1 cellular context compared by ENCODE assay signal in the genomic region with DNA sequence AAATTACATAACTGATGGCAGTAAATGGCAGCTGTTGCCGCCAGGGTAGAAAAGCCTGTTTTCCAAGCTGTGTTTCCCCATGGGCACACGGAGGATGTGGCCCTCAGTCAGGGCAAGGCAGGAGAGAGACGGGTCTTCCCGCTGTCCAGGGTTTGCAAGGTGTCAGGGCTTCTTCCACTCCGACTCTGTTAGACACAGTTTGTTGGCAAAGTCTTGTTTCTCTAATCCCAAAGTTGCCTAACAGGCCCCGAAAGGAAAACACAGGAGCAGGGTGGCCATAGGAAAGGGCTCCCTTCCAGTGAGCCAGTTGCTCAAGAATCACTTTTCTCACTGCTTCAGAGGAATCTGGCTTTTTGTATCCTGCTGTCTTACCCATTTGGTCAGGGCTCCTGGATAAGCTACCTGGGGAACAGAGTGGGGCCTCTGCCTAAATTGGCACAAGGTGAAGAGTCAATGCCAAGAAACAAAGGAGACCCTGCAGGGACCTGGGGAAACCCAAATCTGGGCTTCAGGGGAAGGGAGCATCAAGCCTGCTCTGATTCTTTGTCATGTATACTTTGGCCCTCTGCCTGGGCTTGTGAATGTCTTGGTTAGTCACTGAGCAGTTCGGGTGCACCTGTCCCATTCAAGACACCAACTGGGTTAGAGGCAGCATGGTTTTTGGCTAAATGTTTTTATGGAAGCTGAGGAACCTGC.
TF ChIP-seq lines count a peak whose summit lies in the region.

No MANE protein-coding gene starts in this region.

TF ChIP-seq in H1, 55 proteins besides CTCF, POLR2A, EP300 and RAD21:
- TF ChIP-seq JUN (IDR thresholded peaks at IDR 0.05; ENCODE audit: low read depth, low read length) (no peak), RNF2 (IDR thresholded peaks at IDR 0.05; ENCODE audit: borderline replicate concordance, low read depth, low read length, missing control alignments, poor library complexity, severe bottlenecking) (no peak), TAF7 (optimal IDR thresholded peaks at IDR 0.05; ENCODE audit: borderline replicate concordance, low read depth, low read length) (no peak), MAFK (IDR thresholded peaks at IDR 0.05; ENCODE audit: low read depth, low read length) (no peak), CREB1 (IDR thresholded peaks at IDR 0.05) (no peak), CHD2 (IDR thresholded peaks at IDR 0.05; ENCODE audit: low read length) (no peak), HDAC2 (IDR thresholded peaks at IDR 0.05; ENCODE audit: borderline replicate concordance in 1 of 2, low read depth in 2 of 2, low read length in 2 of 2) (0 out of 4 replicates have a peak, but pooled peaks of 1 of the 2 experiments have one; percentile 50), YY1 (IDR thresholded peaks at IDR 0.05; ENCODE audit: low read depth, low read length) (no peak), PHF8 (conservative IDR thresholded peaks at IDR 0.05; ENCODE audit: low read depth, low read length) (no peak), TAF1 (IDR thresholded peaks at IDR 0.05; ENCODE audit: low read depth, low read length) (peak; percentile 25; the same call in 1 of the 2 replicates), SAP30 (IDR thresholded peaks at IDR 0.05; ENCODE audit: insufficient read depth, insufficient replicate concordance, low read length) (no peak), KDM1A (IDR thresholded peaks at IDR 0.05; ENCODE audit: borderline replicate concordance, low read length) (no peak), TCF12 (IDR thresholded peaks at IDR 0.05; ENCODE audit: low read depth, low read length) (0 out of 2 replicates have a peak, but pooled peaks have one; percentile 58), CEBPB (IDR thresholded peaks at IDR 0.05; ENCODE audit: low read depth, low read length) (0 out of 2 replicates have a peak, but pooled peaks have one; percentile 14), KDM4A (IDR thresholded peaks at IDR 0.05; ENCODE audit: low read depth, low read length, severe bottlenecking) (no peak), EZH2 (IDR thresholded peaks at IDR 0.05; ENCODE audit: low read depth, low read length, severe bottlenecking) (no peak)
- TF ChIP-seq, protein P1, sequence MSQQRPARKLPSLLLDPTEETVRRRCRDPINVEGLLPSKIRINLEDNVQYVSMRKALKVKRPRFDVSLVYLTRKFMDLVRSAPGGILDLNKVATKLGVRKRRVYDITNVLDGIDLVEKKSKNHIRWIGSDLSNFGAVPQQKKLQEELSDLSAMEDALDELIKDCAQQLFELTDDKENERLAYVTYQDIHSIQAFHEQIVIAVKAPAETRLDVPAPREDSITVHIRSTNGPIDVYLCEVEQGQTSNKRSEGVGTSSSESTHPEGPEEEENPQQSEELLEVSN (IDR thresholded peaks at IDR 0.05) = no peak
